10 cellular contexts compared by ENCODE assay signal in genomic region chr2:38301340-38301968, GRCh38.
DNase-seq lines count a peak whose midpoint lies in the region; ATAC-seq and TF ChIP-seq lines count a peak whose summit lies in the region.
"Had no signal": no experiment of that assay in that cellular context is flagged by ENCODE, and none has a peak within 500 bp of the region (broad histone marks: within the 10 kb centered on the region; RNA-seq: fewer than 3 reads in every experiment).

No MANE protein-coding gene starts in this region.

- H3K27ac Mint-ChIP-seq in CD4-positive, alpha-beta T cell: no peak overlapping the region

- no peak for TF ChIP-seq CTCF in CD4-positive, alpha-beta T cell (IDR thresholded peaks at IDR 0.05)
- TF ChIP-seq CTCF in WERI-Rb-1 (IDR thresholded peaks at IDR 0.05; ENCODE audit: low read depth, low read length): no peak

- no peaks in the 10 kb centered on the region for H3K27me3 ChIP-seq in CD4-positive, alpha-beta T cell (ENCODE audit: control insufficient read depth, insufficient read depth, low read length)
- H3K27me3 ChIP-seq in HUES48 (ENCODE audit: control insufficient read depth, insufficient read depth, low read length): no peaks in the 10 kb centered on the region
- H3K27me3 ChIP-seq in WERI-Rb-1 (ENCODE audit: insufficient read depth, low read depth, severe bottlenecking): no peaks in the 10 kb centered on the region
- H3K27me3 ChIP-seq: sigmoid colon had no signal

- CTCF ChIA-PET in CD4-positive, alpha-beta T cell (lab: Charles Lee): no interaction called here

- no peak overlapping the region for H3K27ac ChIP-seq in CD4-positive, alpha-beta T cell (ENCODE audit: low read depth, low read length)
- peak overlapping the region; percentile 32 for H3K27ac ChIP-seq in HUES48 (ENCODE audit: low read depth, low read length)
- H3K27ac ChIP-seq in WERI-Rb-1: no peak overlapping the region

- ATAC-seq in CD4-positive, alpha-beta T cell (ENCODE audit: poor library complexity): peak; percentile 57
- peak; percentile 62 for ATAC-seq in GM21360 (IDR thresholded peaks at IDR 0.05; ENCODE audit: unreplicated experiment)
- ATAC-seq in GM19035 (IDR thresholded peaks at IDR 0.05; ENCODE audit: unreplicated experiment): no peak

- no peak for DNase-seq in CD4-positive, alpha-beta T cell
- peak; percentile 17 to 25 for DNase-seq in erythroblast (lab: John Stamatoyannopoulos, UW)
- DNase-seq in effector CD4-positive, alpha-beta T cell: no peak
- no peak for DNase-seq in ureter (ENCODE audit: low spot score)
- DNase-seq in WERI-Rb-1: no peak
- DNase-seq: hypothalamus, sigmoid colon had no signal

- peaks cover 49% of the 10 kb centered on the region for H3K36me3 ChIP-seq in HUES48 (ENCODE audit: control insufficient read depth, insufficient read depth, low read length)
- H3K36me3 ChIP-seq in WERI-Rb-1: peaks cover 68% of the 10 kb centered on the region

- peaks cover 14% of the 10 kb centered on the region for H3K4me1 ChIP-seq in HUES48 (ENCODE audit: control insufficient read depth, insufficient read depth, low read length)

- H3K9ac ChIP-seq in HUES48 (ENCODE audit: low read depth, low read length): no peak overlapping the region

- no peaks in the 10 kb centered on the region for H3K27me3 Mint-ChIP-seq in CD4-positive, alpha-beta T cell

- H3K36me3 Mint-ChIP-seq in CD4-positive, alpha-beta T cell (ENCODE audit: low read depth): peaks cover 92% of the 10 kb centered on the region

- intact Hi-C loops in CD4-positive, alpha-beta T cell (cut with DNase I, micrococcal nuclease): no loop called here

- H3K9me3 Mint-ChIP-seq in CD4-positive, alpha-beta T cell: no peaks in the 10 kb centered on the region

- H3K4me1 Mint-ChIP-seq in CD4-positive, alpha-beta T cell (ENCODE audit: low read depth): peaks cover 52% of the 10 kb centered on the region

- POLR2A ChIA-PET in CD4-positive, alpha-beta T cell (lab: Charles Lee): no interaction called here

- H3K4me3 ChIP-seq in HUES48 (ENCODE audit: low read depth, low read length) (no peak overlapping the region), WERI-Rb-1 (ENCODE audit: low read depth, low read length) (no peak overlapping the region)
- H3K4me3 ChIP-seq: sigmoid colon had no signal

- TF ChIP-seq POLR2A in erythroblast (IDR thresholded peaks at IDR 0.05; ENCODE audit: low read length): no peak

- H3K4me3 Mint-ChIP-seq in CD4-positive, alpha-beta T cell: no peak overlapping the region

- no peaks in the 10 kb centered on the region for H3K9me3 ChIP-seq in CD4-positive, alpha-beta T cell (ENCODE audit: control insufficient read depth, low read length)
- H3K9me3 ChIP-seq in HUES48 (ENCODE audit: control insufficient read depth, insufficient read depth, low read length) (no peaks in the 10 kb centered on the region), WERI-Rb-1 (ENCODE audit: severe bottlenecking) (no peaks in the 10 kb centered on the region)
- H3K9me3 ChIP-seq: sigmoid colon had no signal

Comparison
In these comparisons a context has a peak if more than half of its experiments do, and no peak if none do; other contexts are left out.
1. DNase-seq: peak in erythroblast (2 of 2); none in CD4-positive, alpha-beta T cell (0 of 10), effector CD4-positive, alpha-beta T cell (single experiment), ureter (single experiment) and WERI-Rb-1 (single experiment).